Comparison of ENCODE assay signal across 8 cellular contexts in the genomic region with DNA sequence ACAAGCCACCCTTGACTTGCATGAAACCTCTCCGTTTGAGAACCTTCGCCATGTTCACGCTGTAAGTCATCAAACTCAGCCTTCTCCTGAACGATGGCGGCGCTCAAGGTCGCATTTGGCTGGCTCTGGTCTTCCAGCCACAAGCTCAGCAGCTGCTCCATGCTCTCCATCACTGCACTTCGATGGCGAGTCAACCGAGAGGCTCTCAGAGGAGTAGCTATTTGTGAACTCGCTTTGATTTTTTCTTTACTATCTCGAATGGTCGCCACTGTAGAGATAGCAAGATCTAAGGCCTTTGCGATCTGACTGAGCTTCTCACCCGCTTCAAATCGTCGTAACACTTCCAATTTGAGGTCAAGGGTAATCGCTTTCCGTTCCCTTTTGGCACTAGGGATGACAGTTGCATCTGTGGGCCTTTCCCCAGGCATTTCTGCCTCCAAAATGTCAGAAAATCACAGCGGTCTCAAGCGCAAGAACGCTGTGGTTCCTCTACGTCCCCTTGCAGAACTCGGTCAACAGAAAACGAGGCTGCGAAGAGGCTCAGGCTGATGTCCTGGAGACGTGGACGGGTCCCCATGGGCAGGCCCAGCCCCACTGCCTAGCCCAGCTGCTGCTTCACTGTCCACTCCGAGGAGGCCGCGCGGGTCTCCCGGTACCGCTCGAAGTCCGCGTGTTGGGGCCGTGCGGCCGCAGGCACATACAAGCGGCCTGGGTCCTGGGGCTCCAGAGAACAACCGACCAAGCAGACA. TPM values are rescaled to one million over a fixed set of nuclear protein-coding genes. Genes with fewer than 3 reads are reported as not detected.
DNase-seq lines count a peak whose midpoint lies in the region; ATAC-seq and TF ChIP-seq lines count a peak whose summit lies in the region.

No MANE protein-coding gene starts in this region.

- H3K9me3 ChIP-seq in MG63: peaks cover 13% of the 10 kb centered on the region
- no peaks in the 10 kb centered on the region for H3K9me3 ChIP-seq in mucosa of rectum (ENCODE audit: control insufficient read depth in 2 of 2, low read length in 2 of 2)

- ATAC-seq in GM19397 (IDR thresholded peaks at IDR 0.05; ENCODE audit: unreplicated experiment): peak; percentile 2
- ATAC-seq in GM19324 (IDR thresholded peaks at IDR 0.05; ENCODE audit: low FRiP score, unreplicated experiment): no peak
- no peak for ATAC-seq in GM21390 (IDR thresholded peaks at IDR 0.05; ENCODE audit: unreplicated experiment)

- no peak for TF ChIP-seq CTCF in choroid plexus epithelial cell (conservative IDR thresholded peaks at IDR 0.05; ENCODE audit: low read depth, low read length)

- peak overlapping the region; percentile 97 for H3K4me3 ChIP-seq in MG63
- peak overlapping the region; percentile 99 for H3K4me3 ChIP-seq in choroid plexus epithelial cell (ENCODE audit: low read depth, low read length)
- peak overlapping the region; percentile 84 to 91 for H3K4me3 ChIP-seq in mucosa of rectum (ENCODE audit: low read length in 2 of 2)

- peak overlapping the region; percentile 92 to 94 for H3K9ac ChIP-seq in mucosa of rectum (ENCODE audit: low read depth in 1 of 2, low read length in 2 of 2)

- DNase-seq in MG63 (peak; percentile 53), choroid plexus epithelial cell (ENCODE audit: low read depth) (no peak), GM19238 (ENCODE audit: insufficient read length, low spot score) (no peak), globus pallidus (ENCODE audit: low spot score) (no peak)

- H3K4me1 ChIP-seq in mucosa of rectum (ENCODE audit: control insufficient read depth in 2 of 2, insufficient read depth in 2 of 2, low read length in 2 of 2): peaks cover 22 to 27% of the 10 kb centered on the region in 2 donors

- H3K36me3 ChIP-seq in MG63 (peaks cover 59% of the 10 kb centered on the region), mucosa of rectum (ENCODE audit: control insufficient read depth in 2 of 2, insufficient read depth in 2 of 2, low read length in 2 of 2) (no peaks in the 10 kb centered on the region)

- H3K27me3 ChIP-seq in MG63 (no peaks in the 10 kb centered on the region), mucosa of rectum (ENCODE audit: control insufficient read depth in 2 of 2, insufficient read depth in 2 of 2, low read length in 2 of 2) (no peaks in the 10 kb centered on the region)

- H3K27ac ChIP-seq in mucosa of rectum (ENCODE audit: low read depth in 2 of 2, low read length in 2 of 2): peak overlapping the region; percentile 96 to 97

RNA-seq across cellular contexts. Expression of gene DEF8, which starts 23.1 kb away (rescaled TPM):
- 357 and 571 TPM in 2 replicates for total RNA-seq in MG63 (2014; rRNA removed; shearing (Covaris generic); ENCODE audit: low replicate concordance)

RNA-seq across cellular contexts. Expression of gene DBNDD1, which starts 47.6 kb away (rescaled TPM):
- total RNA-seq in MG63 (2014; rRNA removed; shearing (Covaris generic); ENCODE audit: low replicate concordance): 28.0 and 37.3 TPM in 2 replicates

RNA-seq across cellular contexts. Expression of gene TUBB3, which starts 48.5 kb away (rescaled TPM):
- total RNA-seq in MG63 (2014; rRNA removed; shearing (Covaris generic); ENCODE audit: low replicate concordance): 803 and 1,289 TPM in 2 replicates

RNA-seq across cellular contexts. Expression of gene MC1R, which starts 53.0 kb away (rescaled TPM):
- 12.1 and 21.1 TPM in 2 replicates for total RNA-seq in MG63 (2014; rRNA removed; shearing (Covaris generic); ENCODE audit: low replicate concordance)
